Comparison of ENCODE assay signal across 8 cellular contexts in the genomic region with DNA sequence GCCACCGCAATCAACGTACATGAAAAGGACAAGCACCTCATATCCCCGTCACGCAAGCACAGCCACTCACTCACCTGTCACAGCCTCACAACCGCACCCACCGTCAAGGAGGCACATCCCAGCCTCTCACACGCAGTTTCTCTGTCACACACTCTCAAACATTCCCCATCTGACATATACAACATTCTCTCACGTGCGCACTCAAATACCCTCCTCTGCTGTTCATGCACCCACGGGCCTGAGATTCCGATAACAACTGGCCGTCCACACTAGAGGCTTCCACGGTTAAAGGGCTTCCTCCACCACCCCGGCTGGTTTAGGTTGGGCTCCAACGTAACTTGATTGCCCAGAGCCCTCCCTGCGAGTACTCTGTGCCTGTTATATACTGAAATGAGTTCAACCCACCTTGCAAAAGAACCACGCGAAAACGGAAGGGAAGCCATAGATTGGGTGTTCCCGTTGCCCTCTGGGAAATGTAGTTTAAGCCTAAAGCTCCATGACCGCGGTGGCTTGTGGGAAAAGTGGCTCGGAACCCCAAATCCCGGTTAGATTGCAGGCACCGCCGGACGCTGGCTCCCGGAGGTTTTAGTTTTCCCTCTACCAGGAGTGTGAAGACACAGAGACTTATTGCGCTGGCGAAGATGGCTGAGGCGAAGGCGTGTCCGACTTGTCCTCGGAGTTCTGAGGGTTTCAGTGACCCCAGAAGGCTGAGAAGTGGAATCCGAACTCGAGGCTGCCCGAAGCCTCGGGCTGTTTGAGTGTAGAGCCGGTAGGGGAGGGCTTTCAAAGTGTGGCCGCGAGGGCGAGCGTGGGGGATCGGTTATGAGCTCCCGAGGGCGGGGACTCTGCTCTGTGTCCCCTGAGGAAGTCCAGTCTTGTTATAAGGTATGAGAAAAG. TPM values are rescaled to one million over a fixed set of nuclear protein-coding genes. Genes with fewer than 3 reads are reported as not detected.
DNase-seq lines count a peak whose midpoint lies in the region; ATAC-seq, FAIRE-seq and TF ChIP-seq lines count a peak whose summit lies in the region.

Gene ZNF573, minus strand, starts transcription at position 448 of the 897 bp plus-strand sequence. CDS start 5,857 bp downstream, outside the sequence.

- H3K9me3 ChIP-seq in A673 (ENCODE audit: low read depth, low read length, poor library complexity, severe bottlenecking): peaks cover 4% of the 10 kb centered on the region
- H3K9me3 ChIP-seq in WERI-Rb-1 (ENCODE audit: severe bottlenecking): no peaks in the 10 kb centered on the region
- no peaks in the 10 kb centered on the region for H3K9me3 ChIP-seq in small intestine (ENCODE audit: control insufficient read depth, low read depth)

- peak within 1 kb of the TSS; percentile 73 for H3K27ac ChIP-seq in A673 (ENCODE audit: low read depth, low read length, poor library complexity, severe bottlenecking)
- peak within 1 kb of the TSS; percentile 75 for H3K27ac ChIP-seq in WERI-Rb-1
- H3K27ac ChIP-seq in small intestine (ENCODE audit: low read depth in 1 of 2, low read length in 1 of 2): peak within 1 kb of the TSS; percentile 69 to 96

- TSS peak; percentile 74 for BruUV-seq in A673 (replicated peaks; lab: Mats Ljungman, UMichigan)

- FAIRE-seq in bronchial epithelial cell (lab: Jason Lieb, UNC) (peak; percentile 32), small intestine (lab: Jason Lieb, UNC) (no peak)

- CTCF ChIA-PET in A673 (lab: Charles Lee): no interaction called here

- no peaks in the 10 kb centered on the region for H3K4me1 ChIP-seq in A673 (ENCODE audit: insufficient read depth, low read length, poor library complexity, severe bottlenecking)
- no peaks in the 10 kb centered on the region for H3K4me1 ChIP-seq in small intestine (ENCODE audit: control insufficient read depth in 2 of 2, insufficient read depth in 1 of 2, low read depth in 1 of 2, low read length in 1 of 2)

- POLR2A ChIA-PET in A673 (lab: Charles Lee; ENCODE audit: low non-redundant PET): interaction anchor here (0.6 kb wide), 1 partner anchor 785 kb away, joined by 5 read pairs; no protein-coding TSS in a partner anchor

- DNase-seq in A673 (ENCODE audit: low spot score) (peak; percentile 90), NCI-H2196 treated with DMSO at 0.1 percent for 48 hours (lab: John Stamatoyannopoulos, UW; ENCODE audit: unreplicated experiment) (peak; percentile 60), WERI-Rb-1 (peak; percentile 88), bronchial epithelial cell (ENCODE audit: low read depth) (peak; percentile 86), iPS-NIHi7 (ENCODE audit: extremely low spot score) (peak; percentile 92), small intestine (peak; percentile 92)

- H3K27me3 ChIP-seq in A673 (replicated peaks; ENCODE audit: insufficient read depth, low read depth, low read length, poor library complexity) (no peaks in the 10 kb centered on the region), WERI-Rb-1 (ENCODE audit: insufficient read depth, low read depth, severe bottlenecking) (no peaks in the 10 kb centered on the region), bronchial epithelial cell (ENCODE audit: control insufficient read depth, insufficient read depth, low read length) (no peaks in the 10 kb centered on the region), small intestine (ENCODE audit: control insufficient read depth in 2 of 2, insufficient read depth in 2 of 2, low read length in 2 of 2) (no peaks in the 10 kb centered on the region)

- intact Hi-C loops in A673 (cut with micrococcal nuclease; ENCODE audit: unreplicated experiment): no loop called here

- no peaks in the 10 kb centered on the region for H3K36me3 ChIP-seq in A673 (ENCODE audit: insufficient read depth, low read length, poor library complexity, severe bottlenecking)
- H3K36me3 ChIP-seq in WERI-Rb-1: no peaks in the 10 kb centered on the region; the same call in 1 of the 2 replicates
- H3K36me3 ChIP-seq in bronchial epithelial cell (ENCODE audit: control insufficient read depth, insufficient read depth, low read length): no peaks in the 10 kb centered on the region
- H3K36me3 ChIP-seq in small intestine (ENCODE audit: control insufficient read depth in 2 of 2, insufficient read depth in 2 of 2, low read length in 2 of 2): peaks cover 0 to 2% of the 10 kb centered on the region in 2 donors

- peak; percentile 55 for ATAC-seq in GM18858 (IDR thresholded peaks at IDR 0.05; ENCODE audit: unreplicated experiment)
- peak; percentile 78 for ATAC-seq in HG03103 (IDR thresholded peaks at IDR 0.05; ENCODE audit: low read depth, unreplicated experiment)

- TF ChIP-seq CTCF in A673 (conservative IDR thresholded peaks at IDR 0.05; ENCODE audit: low read depth, low read length): peak; percentile 21; the same call in 1 of the 2 replicates
- TF ChIP-seq CTCF in WERI-Rb-1 (IDR thresholded peaks at IDR 0.05; ENCODE audit: low read depth, low read length): no peak
- peak; percentile 15 for TF ChIP-seq CTCF in bronchial epithelial cell (IDR thresholded peaks at IDR 0.05; ENCODE audit: insufficient read depth, low read length, severe bottlenecking)

- WGBS in small intestine, 3 donors: 0% methylated on average over 46 of the region's 46 CpGs

- H3K4me3 ChIP-seq in A673 (ENCODE audit: low read depth, low read length, poor library complexity, severe bottlenecking) (peak within 1 kb of the TSS; percentile 59), WERI-Rb-1 (ENCODE audit: low read depth, low read length) (peak within 1 kb of the TSS; percentile 70), bronchial epithelial cell (ENCODE audit: low read depth, low read length) (peak within 1 kb of the TSS; percentile 85), small intestine (ENCODE audit: low read depth in 1 of 2, low read length in 2 of 2) (peak within 1 kb of the TSS; percentile 61 to 66)

RNA-seq across cellular contexts. Expression of gene ZNF573, which starts in this region (rescaled TPM):
- total RNA-seq in A673 (2021): 5.0 and 8.7 TPM in 2 replicates
- total RNA-seq in bronchial epithelial cell: 3.3 and 6.6 TPM in 2 replicates
- polyA plus RNA-seq in small intestine: 1 to 10 TPM in 2 of 3 donors, not detected in 1; 1.3 to 1.6 TPM

Comparison
In these comparisons a context has a peak if more than half of its experiments do, and no peak if none do; other contexts are left out.
1. Peak in every context shown above with its lines: DNase-seq, ATAC-seq, H3K4me3 ChIP-seq and H3K27ac ChIP-seq.